1 cellular context compared by ENCODE assay signal in the genomic region with DNA sequence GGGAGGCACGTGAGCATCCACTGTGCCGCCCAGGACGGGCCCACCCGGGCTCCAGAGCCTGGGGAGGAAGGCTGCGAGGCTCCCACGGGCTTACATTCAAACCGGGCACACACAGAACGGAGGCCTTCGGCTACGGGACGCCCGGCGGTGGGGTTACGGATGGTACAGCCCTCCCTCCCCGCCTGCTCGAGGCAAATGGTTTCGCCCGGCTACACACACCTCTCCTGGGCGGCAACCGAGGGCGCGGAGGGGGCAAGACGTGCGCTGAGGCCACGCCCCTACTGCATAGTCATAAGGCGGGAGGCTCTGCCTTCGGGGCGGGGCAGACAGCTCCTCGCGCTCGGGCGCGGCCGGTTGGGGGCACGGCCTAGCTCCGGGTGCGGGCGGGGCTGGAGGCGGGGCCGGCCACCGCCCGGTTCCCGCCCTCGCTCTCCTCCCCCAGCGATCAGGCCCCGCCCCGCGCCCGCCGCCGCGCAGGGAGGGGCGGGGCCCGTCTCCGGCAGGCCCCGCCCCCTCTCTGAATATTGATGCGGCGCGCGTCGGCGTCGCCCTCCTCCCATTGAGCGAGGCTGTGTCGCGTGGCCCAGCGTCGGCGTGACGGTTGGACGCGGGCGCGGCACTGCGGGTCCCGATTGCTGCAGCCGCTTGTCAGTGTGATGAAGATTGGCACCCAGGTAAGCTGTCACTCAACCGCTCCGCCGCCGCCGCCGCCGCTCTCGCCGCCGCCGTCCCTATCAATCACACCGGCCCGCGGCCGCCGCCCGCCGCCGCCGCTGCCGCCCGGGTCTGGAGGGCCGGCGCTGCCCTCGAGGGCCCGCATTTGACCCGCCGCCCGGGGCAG.
TF ChIP-seq lines count a peak whose summit lies in the region.

Gene PKNOX1 (plus strand): TSS at position 572 of the 841 bp plus-strand sequence. CDS start 29,820 bp downstream, outside the sequence.

TF ChIP-seq in HepG2, 621 proteins besides CTCF, POLR2A, EP300 and RAD21 (continued from another document and continues in another):
- TF ChIP-seq AHDC1 (CRISPR knock-in tag; IDR thresholded peaks at IDR 0.05; ENCODE audit: borderline replicate concordance), result no peak
- TF ChIP-seq ZNF329 (CRISPR knock-in tag; IDR thresholded peaks at IDR 0.05; ENCODE audit: low read depth), result no peak
- TF ChIP-seq NFIB (CRISPR knock-in tag; IDR thresholded peaks at IDR 0.05; ENCODE audit: borderline replicate concordance), result no peak
- TF ChIP-seq TCF7L2 (IDR thresholded peaks at IDR 0.05; ENCODE audit: low read depth, low read length), result no peak
- no peak for TF ChIP-seq TCF12 (IDR thresholded peaks at IDR 0.05)
- TF ChIP-seq TCF12 (CRISPR knock-in tag; IDR thresholded peaks at IDR 0.05), result no peak
- TF ChIP-seq, protein P1, sequence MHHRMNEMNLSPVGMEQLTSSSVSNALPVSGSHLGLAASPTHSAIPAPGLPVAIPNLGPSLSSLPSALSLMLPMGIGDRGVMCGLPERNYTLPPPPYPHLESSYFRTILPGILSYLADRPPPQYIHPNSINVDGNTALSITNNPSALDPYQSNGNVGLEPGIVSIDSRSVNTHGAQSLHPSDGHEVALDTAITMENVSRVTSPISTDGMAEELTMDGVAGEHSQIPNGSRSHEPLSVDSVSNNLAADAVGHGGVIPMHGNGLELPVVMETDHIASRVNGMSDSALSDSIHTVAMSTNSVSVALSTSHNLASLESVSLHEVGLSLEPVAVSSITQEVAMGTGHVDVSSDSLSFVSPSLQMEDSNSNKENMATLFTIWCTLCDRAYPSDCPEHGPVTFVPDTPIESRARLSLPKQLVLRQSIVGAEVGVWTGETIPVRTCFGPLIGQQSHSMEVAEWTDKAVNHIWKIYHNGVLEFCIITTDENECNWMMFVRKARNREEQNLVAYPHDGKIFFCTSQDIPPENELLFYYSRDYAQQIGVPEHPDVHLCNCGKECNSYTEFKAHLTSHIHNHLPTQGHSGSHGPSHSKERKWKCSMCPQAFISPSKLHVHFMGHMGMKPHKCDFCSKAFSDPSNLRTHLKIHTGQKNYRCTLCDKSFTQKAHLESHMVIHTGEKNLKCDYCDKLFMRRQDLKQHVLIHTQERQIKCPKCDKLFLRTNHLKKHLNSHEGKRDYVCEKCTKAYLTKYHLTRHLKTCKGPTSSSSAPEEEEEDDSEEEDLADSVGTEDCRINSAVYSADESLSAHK (CRISPR knock-in tag; IDR thresholded peaks at IDR 0.05; ENCODE audit: borderline replicate concordance), result no peak
- TF ChIP-seq TBP (CRISPR knock-in tag; IDR thresholded peaks at IDR 0.05), result no peak
- TF ChIP-seq RNF219 (CRISPR knock-in tag; IDR thresholded peaks at IDR 0.05), result no peak
- TF ChIP-seq GPN1 (CRISPR knock-in tag; IDR thresholded peaks at IDR 0.05; ENCODE audit: borderline replicate concordance), result no peak
- peak; percentile 47 for TF ChIP-seq ZNF883 (CRISPR knock-in tag; IDR thresholded peaks at IDR 0.05; ENCODE audit: not compliant biosample characterization)
- TF ChIP-seq, protein P2, sequence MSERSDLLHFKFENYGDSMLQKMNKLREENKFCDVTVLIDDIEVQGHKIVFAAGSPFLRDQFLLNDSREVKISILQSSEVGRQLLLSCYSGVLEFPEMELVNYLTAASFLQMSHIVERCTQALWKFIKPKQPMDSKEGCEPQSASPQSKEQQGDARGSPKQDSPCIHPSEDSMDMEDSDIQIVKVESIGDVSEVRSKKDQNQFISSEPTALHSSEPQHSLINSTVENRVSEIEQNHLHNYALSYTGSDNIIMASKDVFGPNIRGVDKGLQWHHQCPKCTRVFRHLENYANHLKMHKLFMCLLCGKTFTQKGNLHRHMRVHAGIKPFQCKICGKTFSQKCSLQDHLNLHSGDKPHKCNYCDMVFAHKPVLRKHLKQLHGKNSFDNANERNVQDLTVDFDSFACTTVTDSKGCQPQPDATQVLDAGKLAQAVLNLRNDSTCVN (CRISPR knock-in tag; IDR thresholded peaks at IDR 0.05; ENCODE audit: borderline replicate concordance), result no peak
- TF ChIP-seq HOXA9 (CRISPR knock-in tag; IDR thresholded peaks at IDR 0.05; ENCODE audit: borderline replicate concordance), result no peak
- TF ChIP-seq ZNF790 (CRISPR knock-in tag; IDR thresholded peaks at IDR 0.05; ENCODE audit: borderline replicate concordance), result no peak
- TF ChIP-seq, protein P3, sequence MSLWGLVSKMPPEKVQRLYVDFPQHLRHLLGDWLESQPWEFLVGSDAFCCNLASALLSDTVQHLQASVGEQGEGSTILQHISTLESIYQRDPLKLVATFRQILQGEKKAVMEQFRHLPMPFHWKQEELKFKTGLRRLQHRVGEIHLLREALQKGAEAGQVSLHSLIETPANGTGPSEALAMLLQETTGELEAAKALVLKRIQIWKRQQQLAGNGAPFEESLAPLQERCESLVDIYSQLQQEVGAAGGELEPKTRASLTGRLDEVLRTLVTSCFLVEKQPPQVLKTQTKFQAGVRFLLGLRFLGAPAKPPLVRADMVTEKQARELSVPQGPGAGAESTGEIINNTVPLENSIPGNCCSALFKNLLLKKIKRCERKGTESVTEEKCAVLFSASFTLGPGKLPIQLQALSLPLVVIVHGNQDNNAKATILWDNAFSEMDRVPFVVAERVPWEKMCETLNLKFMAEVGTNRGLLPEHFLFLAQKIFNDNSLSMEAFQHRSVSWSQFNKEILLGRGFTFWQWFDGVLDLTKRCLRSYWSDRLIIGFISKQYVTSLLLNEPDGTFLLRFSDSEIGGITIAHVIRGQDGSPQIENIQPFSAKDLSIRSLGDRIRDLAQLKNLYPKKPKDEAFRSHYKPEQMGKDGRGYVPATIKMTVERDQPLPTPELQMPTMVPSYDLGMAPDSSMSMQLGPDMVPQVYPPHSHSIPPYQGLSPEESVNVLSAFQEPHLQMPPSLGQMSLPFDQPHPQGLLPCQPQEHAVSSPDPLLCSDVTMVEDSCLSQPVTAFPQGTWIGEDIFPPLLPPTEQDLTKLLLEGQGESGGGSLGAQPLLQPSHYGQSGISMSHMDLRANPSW (CRISPR knock-in tag; IDR thresholded peaks at IDR 0.05; ENCODE audit: borderline replicate concordance), result no peak
- no peak for TF ChIP-seq GZF1 (CRISPR knock-in tag; IDR thresholded peaks at IDR 0.05)
- 0 out of 2 replicates have a peak, but pooled peaks have one; percentile 40 for TF ChIP-seq THAP8 (CRISPR knock-in tag; IDR thresholded peaks at IDR 0.05; ENCODE audit: borderline replicate concordance)
- TF ChIP-seq, protein P4, sequence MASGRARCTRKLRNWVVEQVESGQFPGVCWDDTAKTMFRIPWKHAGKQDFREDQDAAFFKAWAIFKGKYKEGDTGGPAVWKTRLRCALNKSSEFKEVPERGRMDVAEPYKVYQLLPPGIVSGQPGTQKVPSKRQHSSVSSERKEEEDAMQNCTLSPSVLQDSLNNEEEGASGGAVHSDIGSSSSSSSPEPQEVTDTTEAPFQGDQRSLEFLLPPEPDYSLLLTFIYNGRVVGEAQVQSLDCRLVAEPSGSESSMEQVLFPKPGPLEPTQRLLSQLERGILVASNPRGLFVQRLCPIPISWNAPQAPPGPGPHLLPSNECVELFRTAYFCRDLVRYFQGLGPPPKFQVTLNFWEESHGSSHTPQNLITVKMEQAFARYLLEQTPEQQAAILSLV (CRISPR knock-in tag; IDR thresholded peaks at IDR 0.05; ENCODE audit: borderline replicate concordance), result no peak
- no peak for TF ChIP-seq XRCC5 (optimal IDR thresholded peaks at IDR 0.05; ENCODE audit: low read length)
- no peak for TF ChIP-seq SAFB2 (CRISPR knock-in tag; IDR thresholded peaks at IDR 0.05; ENCODE audit: borderline replicate concordance, low read depth)
- TF ChIP-seq DDIT3 (CRISPR knock-in tag; IDR thresholded peaks at IDR 0.05), result no peak
- TF ChIP-seq MEIS2 (CRISPR knock-in tag; IDR thresholded peaks at IDR 0.05), result peak; percentile 100
- TF ChIP-seq ELF1 (CRISPR knock-in tag; IDR thresholded peaks at IDR 0.05), result peak; percentile 24; the same call in 1 of the 2 replicates
- TF ChIP-seq MLLT10 (CRISPR knock-in tag; IDR thresholded peaks at IDR 0.05), result no peak
- TF ChIP-seq ASH2L (IDR thresholded peaks at IDR 0.05; ENCODE audit: insufficient read length, low read depth, low read length), result no peak
- no peak for TF ChIP-seq SIX4 (CRISPR knock-in tag; IDR thresholded peaks at IDR 0.05)
- TF ChIP-seq, protein P5, sequence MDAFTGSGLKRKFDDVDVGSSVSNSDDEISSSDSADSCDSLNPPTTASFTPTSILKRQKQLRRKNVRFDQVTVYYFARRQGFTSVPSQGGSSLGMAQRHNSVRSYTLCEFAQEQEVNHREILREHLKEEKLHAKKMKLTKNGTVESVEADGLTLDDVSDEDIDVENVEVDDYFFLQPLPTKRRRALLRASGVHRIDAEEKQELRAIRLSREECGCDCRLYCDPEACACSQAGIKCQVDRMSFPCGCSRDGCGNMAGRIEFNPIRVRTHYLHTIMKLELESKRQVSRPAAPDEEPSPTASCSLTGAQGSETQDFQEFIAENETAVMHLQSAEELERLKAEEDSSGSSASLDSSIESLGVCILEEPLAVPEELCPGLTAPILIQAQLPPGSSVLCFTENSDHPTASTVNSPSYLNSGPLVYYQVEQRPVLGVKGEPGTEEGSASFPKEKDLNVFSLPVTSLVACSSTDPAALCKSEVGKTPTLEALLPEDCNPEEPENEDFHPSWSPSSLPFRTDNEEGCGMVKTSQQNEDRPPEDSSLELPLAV (CRISPR knock-in tag; conservative IDR thresholded peaks at IDR 0.05; ENCODE audit: low read depth), result no peak
- TF ChIP-seq, protein P6, sequence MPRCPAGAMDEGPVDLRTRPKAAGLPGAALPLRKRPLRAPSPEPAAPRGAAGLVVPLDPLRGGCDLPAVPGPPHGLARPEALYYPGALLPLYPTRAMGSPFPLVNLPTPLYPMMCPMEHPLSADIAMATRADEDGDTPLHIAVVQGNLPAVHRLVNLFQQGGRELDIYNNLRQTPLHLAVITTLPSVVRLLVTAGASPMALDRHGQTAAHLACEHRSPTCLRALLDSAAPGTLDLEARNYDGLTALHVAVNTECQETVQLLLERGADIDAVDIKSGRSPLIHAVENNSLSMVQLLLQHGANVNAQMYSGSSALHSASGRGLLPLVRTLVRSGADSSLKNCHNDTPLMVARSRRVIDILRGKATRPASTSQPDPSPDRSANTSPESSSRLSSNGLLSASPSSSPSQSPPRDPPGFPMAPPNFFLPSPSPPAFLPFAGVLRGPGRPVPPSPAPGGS (CRISPR knock-in tag; IDR thresholded peaks at IDR 0.05), result no peak
- TF ChIP-seq CENPT (CRISPR knock-in tag; IDR thresholded peaks at IDR 0.05; ENCODE audit: low read depth), result no peak
- peak; percentile 34; the same call in 1 of the 2 replicates for TF ChIP-seq RXRA (CRISPR knock-in tag; IDR thresholded peaks at IDR 0.05)
- TF ChIP-seq NCOA5 (CRISPR knock-in tag; IDR thresholded peaks at IDR 0.05), result no peak
- TF ChIP-seq RBAK (CRISPR knock-in tag; IDR thresholded peaks at IDR 0.05), result no peak
- TF ChIP-seq KLF15 (CRISPR knock-in tag; IDR thresholded peaks at IDR 0.05; ENCODE audit: borderline replicate concordance), result 0 out of 2 replicates have a peak, but pooled peaks have one; percentile 43
- 0 out of 2 replicates have a peak, but pooled peaks have one; percentile 39 for TF ChIP-seq ZNF335 (CRISPR knock-in tag; IDR thresholded peaks at IDR 0.05)
- TF ChIP-seq ATF1 (CRISPR knock-in tag; IDR thresholded peaks at IDR 0.05), result no peak
- TF ChIP-seq ZFP36L1 (CRISPR knock-in tag; IDR thresholded peaks at IDR 0.05), result no peak
- TF ChIP-seq FOXJ3 (CRISPR knock-in tag; IDR thresholded peaks at IDR 0.05; ENCODE audit: borderline replicate concordance), result no peak
